28 cellular contexts compared by ENCODE assay signal in genomic region chr16:14423344-14423743, GRCh38.
DNase-seq lines count a peak whose midpoint lies in the region; ATAC-seq, FAIRE-seq and TF ChIP-seq lines count a peak whose summit lies in the region.
"Had no signal": no experiment of that assay in that cellular context is flagged by ENCODE, and none has a peak within 500 bp of the region (broad histone marks: within the 10 kb centered on the region; RNA-seq: fewer than 3 reads in every experiment).

No MANE protein-coding gene starts in this region.

- no peaks in the 10 kb centered on the region for H3K36me3 ChIP-seq in HCT116 (ENCODE audit: control insufficient read depth in 1 of 2, insufficient read depth in 2 of 2, low read length in 2 of 2)
- H3K36me3 ChIP-seq in bronchial epithelial cell (ENCODE audit: control insufficient read depth, insufficient read depth, low read length): no peaks in the 10 kb centered on the region
- H3K36me3 ChIP-seq in neural progenitor cell: no peaks in the 10 kb centered on the region
- H3K36me3 ChIP-seq in upper lobe of left lung: no peaks in the 10 kb centered on the region
- H3K36me3 ChIP-seq: neutrophil, Peyer's patch, prostate gland, sigmoid colon, SJCRH30 had no signal

- H3K36me3 Mint-ChIP-seq in neural progenitor cell: peaks cover 2% of the 10 kb centered on the region
- H3K36me3 Mint-ChIP-seq in activated naive CD8-positive, alpha-beta T cell treated with anti-CD3 and anti-CD28 coated beads, Interleukin-2, amount 50 U/mL, for 24 hours (ENCODE audit: low read depth): no peaks in the 10 kb centered on the region

- H3K27me3 ChIP-seq in HCT116 (ENCODE audit: insufficient read depth, low read length) (no peaks in the 10 kb centered on the region), bronchial epithelial cell (ENCODE audit: control insufficient read depth, insufficient read depth, low read length) (no peaks in the 10 kb centered on the region), neural progenitor cell (no peaks in the 10 kb centered on the region), upper lobe of left lung (no peaks in the 10 kb centered on the region)
- H3K27me3 ChIP-seq: body of pancreas, neutrophil, Peyer's patch, sigmoid colon, SJCRH30 had no signal

- H3K9me3 ChIP-seq in HCT116 (ENCODE audit: control insufficient read depth in 1 of 2, insufficient read depth in 1 of 2, low read depth in 1 of 2, low read length in 2 of 2): no peaks in the 10 kb centered on the region
- H3K9me3 ChIP-seq in neural progenitor cell (ENCODE audit: low read depth): no peaks in the 10 kb centered on the region
- H3K9me3 ChIP-seq in upper lobe of left lung: no peaks in the 10 kb centered on the region
- H3K9me3 ChIP-seq: body of pancreas, neutrophil, Peyer's patch, prostate gland, sigmoid colon, SJCRH30 had no signal

- CTCF ChIA-PET in HCT116 (lab: Charles Lee): no interaction called here

- H3K9ac ChIP-seq in HCT116 (ENCODE audit: low read length): no peak overlapping the region
- no peak overlapping the region for H3K9ac ChIP-seq in neural progenitor cell

- H2AFZ ChIP-seq in HCT116 (ENCODE audit: low read depth, low read length, poor library complexity, severe bottlenecking): no peak overlapping the region
- no peak overlapping the region for H2AFZ ChIP-seq in neural progenitor cell (replicated peaks)

- H3K4me1 Mint-ChIP-seq in neural progenitor cell: peaks cover 5% of the 10 kb centered on the region
- H3K4me1 Mint-ChIP-seq in activated naive CD8-positive, alpha-beta T cell treated with anti-CD3 and anti-CD28 coated beads, Interleukin-2, amount 50 U/mL, for 24 hours: no peaks in the 10 kb centered on the region
- H3K4me1 Mint-ChIP-seq: activated CD4-positive, alpha-beta T cell treated with anti-CD3 and anti-CD28 coated beads, Interleukin-2, amount 10 ng/mL, durations not matched to agents 24 days and 14 days had no signal

- no peaks in the 10 kb centered on the region for H3F3A ChIP-seq in neural progenitor cell (ENCODE audit: low read depth)

- H3K27me3 Mint-ChIP-seq in neural progenitor cell (ENCODE audit: insufficient read depth, low read depth): peaks cover 9% of the 10 kb centered on the region
- no peaks in the 10 kb centered on the region for H3K27me3 Mint-ChIP-seq in activated naive CD8-positive, alpha-beta T cell treated with anti-CD3 and anti-CD28 coated beads, Interleukin-2, amount 50 U/mL, for 24 hours
- H3K27me3 Mint-ChIP-seq: activated CD4-positive, alpha-beta T cell treated with anti-CD3 and anti-CD28 coated beads, Interleukin-2, amount 10 ng/mL, durations not matched to agents 24 days and 14 days; IgD-negative memory B cell; stimulated activated naive CD8-positive, alpha-beta T cell treated with anti-CD3 and anti-CD28 coated beads, Interleukin-15, Interleukin-2, amounts not matched to agents 100 ng/mL and 50 ng/mL, for 24 hours had no signal

- TF ChIP-seq CTCF in AG10803 (conservative IDR thresholded peaks at IDR 0.05; ENCODE audit: low read length) (no peak), HCT116 (IDR thresholded peaks at IDR 0.05 in 2 of 3, conservative IDR thresholded peaks at IDR 0.05 in 1 of 3; ENCODE audit: borderline replicate concordance in 1 of 3, insufficient read depth in 1 of 3, low read depth in 2 of 3, low read length in 2 of 3) (no peak), bronchial epithelial cell (IDR thresholded peaks at IDR 0.05; ENCODE audit: insufficient read depth, low read length, severe bottlenecking) (no peak), neural progenitor cell (IDR thresholded peaks at IDR 0.05) (no peak), upper lobe of left lung (IDR thresholded peaks at IDR 0.05) (no peak)

- H3K9me2 ChIP-seq in HCT116 (ENCODE audit: insufficient read depth): no peaks in the 10 kb centered on the region

- H3K4me1 ChIP-seq in HCT116 (ENCODE audit: control insufficient read depth in 1 of 2, insufficient read depth in 2 of 2, low read length in 2 of 2): peaks cover 6 to 16% of the 10 kb centered on the region in 2 experiments
- H3K4me1 ChIP-seq in neural progenitor cell: no peaks in the 10 kb centered on the region
- peaks cover 0 to 10% (median 2%) of the 10 kb centered on the region in 4 donors for H3K4me1 ChIP-seq in upper lobe of left lung
- H3K4me1 ChIP-seq: Peyer's patch, SJCRH30 had no signal

- H3K4me2 ChIP-seq in HCT116 (ENCODE audit: low read length) (peak overlapping the region; percentile 42), neural progenitor cell (no peak overlapping the region)

- TF ChIP-seq EP300 in upper lobe of left lung (IDR thresholded peaks at IDR 0.05): no peak

- H3K9me3 Mint-ChIP-seq in neural progenitor cell: no peaks in the 10 kb centered on the region
- no peaks in the 10 kb centered on the region for H3K9me3 Mint-ChIP-seq in activated naive CD8-positive, alpha-beta T cell treated with anti-CD3 and anti-CD28 coated beads, Interleukin-2, amount 50 U/mL, for 24 hours
- H3K9me3 Mint-ChIP-seq: activated CD4-positive, alpha-beta T cell treated with anti-CD3 and anti-CD28 coated beads, Interleukin-2, amount 10 ng/mL, durations not matched to agents 24 days and 14 days; activated T-cell treated with anti-CD3 and anti-CD28 coated beads, Interleukin-2, amount 50 U/mL, for 4 hours; IgD-negative memory B cell; stimulated activated naive CD8-positive, alpha-beta T cell treated with anti-CD3 and anti-CD28 coated beads, Interleukin-15, Interleukin-2, amounts not matched to agents 100 ng/mL and 50 ng/mL, for 24 hours had no signal

- 69 to 84% methylated on average over 3 to 4 of the region's 4 CpGs for WGBS in upper lobe of left lung, 2 donors

- no TSS peak for BruUV-seq in HCT116 (replicated peaks; lab: Mats Ljungman, UMichigan)

- peak; percentile 75 for ATAC-seq in HCT116
- no peak for ATAC-seq in activated naive CD8-positive, alpha-beta T cell treated with anti-CD3 and anti-CD28 coated beads, Interleukin-2, amount 50 U/mL, for 24 hours
- ATAC-seq in upper lobe of left lung (ENCODE audit: low FRiP score in 2 of 2): no peak
- ATAC-seq: activated T-cell treated with anti-CD3 and anti-CD28 coated beads, Interleukin-2, amount 50 U/mL, for 4 hours; body of pancreas had no signal

- H3K4me3 Mint-ChIP-seq in neural progenitor cell: no peak overlapping the region
- H3K4me3 Mint-ChIP-seq in activated naive CD8-positive, alpha-beta T cell treated with anti-CD3 and anti-CD28 coated beads, Interleukin-2, amount 50 U/mL, for 24 hours: no peak overlapping the region
- H3K4me3 Mint-ChIP-seq: activated CD4-positive, alpha-beta T cell treated with anti-CD3 and anti-CD28 coated beads, Interleukin-2, amount 10 ng/mL, durations not matched to agents 24 days and 14 days; activated T-cell treated with anti-CD3 and anti-CD28 coated beads, Interleukin-2, amount 50 U/mL, for 4 hours; IgD-negative memory B cell; stimulated activated naive CD8-positive, alpha-beta T cell treated with anti-CD3 and anti-CD28 coated beads, Interleukin-15, Interleukin-2, amounts not matched to agents 100 ng/mL and 50 ng/mL, for 24 hours had no signal

- H3K79me2 ChIP-seq in HCT116 (ENCODE audit: insufficient read depth, low read length) (no peaks in the 10 kb centered on the region), neural progenitor cell (ENCODE audit: low read depth) (no peaks in the 10 kb centered on the region)

- FAIRE-seq in bronchial epithelial cell (lab: Jason Lieb, UNC): no peak
- FAIRE-seq: A204.1 had no signal

- no peak for TF ChIP-seq RAD21 in HCT116 (IDR thresholded peaks at IDR 0.05; ENCODE audit: low read depth)

- DNase-seq in AG10803 (ENCODE audit: low read depth) (peak; percentile 32), HCT116 (ENCODE audit: low read depth, low spot score) (no peak), bronchial epithelial cell (ENCODE audit: low read depth) (peak; percentile 8), neural progenitor cell (ENCODE audit: low spot score) (no peak), GDM1 (lab: John Stamatoyannopoulos, UW) (no peak), upper lobe of left lung (no peak)
- DNase-seq in stimulated activated CD4-positive, alpha-beta T cell treated with anti-CD3 and anti-CD28 coated beads, Interleukin-2, amount 100 ng/mL, for 48 hours: no peak
- DNase-seq in activated naive CD8-positive, alpha-beta T cell treated with anti-CD3 and anti-CD28 coated beads, Interleukin-2, amount 50 U/mL, for 24 hours: no peak
- DNase-seq: activated CD4-positive, alpha-beta T cell treated with anti-CD3 and anti-CD28 coated beads, Interleukin-2, amount 10 ng/mL, durations not matched to agents 24 days and 14 days; activated gamma-delta T cell treated with Interleukin-2 at 50 U/mL for 16 hours; activated T-cell treated with anti-CD3 and anti-CD28 coated beads, Interleukin-2, amount 50 U/mL, for 4 hours; body of pancreas; COR-L47; foreskin melanocyte; mammary epithelial cell; NCI-H1105 treated with DMSO at 0.1 percent for 48 hours; NCI-H1930; NCI-H526; Peyer's patch; sigmoid colon; SJCRH30; stimulated activated CD4-positive, alpha-beta T cell treated with anti-CD3 and anti-CD28 coated beads, Interleukin-15, amount 100 ng/mL, for 24 hours; T1000 had no signal

- H4K20me1 ChIP-seq in HCT116 (ENCODE audit: insufficient read depth) (no peaks in the 10 kb centered on the region), neural progenitor cell (ENCODE audit: low read depth) (no peaks in the 10 kb centered on the region)

- POLR2A ChIA-PET in HCT116 (lab: Charles Lee): no interaction called here

- H3K27ac ChIP-seq in HCT116 (ENCODE audit: low read depth, low read length) (no peak overlapping the region), neural progenitor cell (no peak overlapping the region), upper lobe of left lung (no peak overlapping the region)
- H3K27ac ChIP-seq: body of pancreas, neutrophil, Peyer's patch, sigmoid colon, SJCRH30 had no signal

- no peak overlapping the region for H3K4me3 ChIP-seq in AG10803 (ENCODE audit: low read length)
- H3K4me3 ChIP-seq in HCT116 (replicated peaks in 1 of 2; ENCODE audit: low read depth in 1 of 2, low read length in 2 of 2): no peak overlapping the region
- H3K4me3 ChIP-seq in bronchial epithelial cell (ENCODE audit: low read depth, low read length): no peak overlapping the region
- no peak overlapping the region for H3K4me3 ChIP-seq in neural progenitor cell
- H3K4me3 ChIP-seq in upper lobe of left lung: no peak overlapping the region
- H3K4me3 ChIP-seq: body of pancreas, Peyer's patch, prostate gland, sigmoid colon, SJCRH30 had no signal

- H3K27ac Mint-ChIP-seq in neural progenitor cell: peak overlapping the region; percentile 82
- no peak overlapping the region for H3K27ac Mint-ChIP-seq in activated naive CD8-positive, alpha-beta T cell treated with anti-CD3 and anti-CD28 coated beads, Interleukin-2, amount 50 U/mL, for 24 hours
- H3K27ac Mint-ChIP-seq: activated CD4-positive, alpha-beta T cell treated with anti-CD3 and anti-CD28 coated beads, Interleukin-2, amount 10 ng/mL, durations not matched to agents 24 days and 14 days; stimulated activated naive CD8-positive, alpha-beta T cell treated with anti-CD3 and anti-CD28 coated beads, Interleukin-15, Interleukin-2, amounts not matched to agents 100 ng/mL and 50 ng/mL, for 24 hours had no signal

- intact Hi-C loops in HCT116 (cut with micrococcal nuclease): no loop called here

- RAD21 ChIA-PET in HCT116 (lab: Charles Lee; ENCODE audit: low non-redundant PET in 1 of 2, low total read pairs in 2 of 2, uncharacterized antibody in 2 of 2, unreplicated experiment in 2 of 2): no interaction called here

- no peak for TF ChIP-seq POLR2A in HCT116 (IDR thresholded peaks at IDR 0.05; ENCODE audit: borderline replicate concordance, extremely low read depth, insufficient read depth, insufficient read length)
- TF ChIP-seq POLR2A in upper lobe of left lung (IDR thresholded peaks at IDR 0.05): no peak

Comparison
In these comparisons a context has a peak if more than half of its experiments do, and no peak if none do; other contexts are left out.
1. DNase-seq: peak in AG10803 (single experiment) and bronchial epithelial cell (single experiment); none in HCT116 (single experiment), neural progenitor cell (single experiment), GDM1 (single experiment), stimulated activated CD4-positive, alpha-beta T cell treated with anti-CD3 and anti-CD28 coated beads, Interleukin-2, amount 100 ng/mL, for 48 hours (0 of 2), activated naive CD8-positive, alpha-beta T cell treated with anti-CD3 and anti-CD28 coated beads, Interleukin-2, amount 50 U/mL, for 24 hours (single experiment) and upper lobe of left lung (0 of 2).